In the genomic region with DNA sequence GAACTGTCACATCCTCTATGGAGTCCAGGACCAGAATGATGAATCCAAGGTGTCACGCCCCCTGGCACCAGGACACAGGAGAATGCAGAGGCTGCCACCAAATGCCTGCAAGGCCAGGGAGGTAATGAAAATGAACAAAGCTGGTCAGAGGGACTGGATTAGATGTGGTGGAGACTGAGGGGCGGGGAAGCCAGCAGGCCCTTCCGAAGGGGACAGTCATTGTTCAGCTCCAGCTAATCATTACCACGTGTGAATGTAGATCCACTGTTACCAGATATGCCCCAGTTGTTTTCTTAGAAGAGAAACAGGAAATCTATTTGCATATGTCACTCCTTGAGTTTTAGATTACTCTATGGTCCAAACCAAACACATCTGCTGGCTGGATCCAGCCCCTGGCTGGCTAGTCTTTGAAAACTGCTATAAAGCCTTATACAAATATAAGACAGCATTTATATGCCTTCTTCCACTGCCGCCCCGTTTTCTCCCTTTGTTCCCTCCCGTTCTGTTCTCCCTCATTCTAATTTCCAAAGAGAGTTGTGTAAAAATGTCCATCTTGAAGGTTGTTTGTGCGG, we compare ENCODE assay signal across 8 cellular contexts. TPM values are rescaled to one million over a fixed set of nuclear protein-coding genes. Genes with fewer than 3 reads are reported as not detected.
DNase-seq lines count a peak whose midpoint lies in the region; ATAC-seq and TF ChIP-seq lines count a peak whose summit lies in the region.

No MANE protein-coding gene starts in this region.

- peak overlapping the region in 1 of 2 donors; percentile 69 for H3K27ac Mint-ChIP-seq in stimulated activated naive CD8-positive, alpha-beta T cell treated with anti-CD3 and anti-CD28 coated beads, Interleukin-15, amount 100 ng/mL, for 72 hours

- no peaks in the 10 kb centered on the region for H3K9me3 Mint-ChIP-seq in stimulated activated naive CD8-positive, alpha-beta T cell treated with anti-CD3 and anti-CD28 coated beads, Interleukin-15, amount 100 ng/mL, for 72 hours

- TF ChIP-seq CTCF in BJ (IDR thresholded peaks at IDR 0.05; ENCODE audit: insufficient read depth, low read depth, low read length) (no peak), stomach (IDR thresholded peaks at IDR 0.05) (no peak)

- H3K36me3 ChIP-seq in BJ (ENCODE audit: control insufficient read depth, insufficient read depth, low read length) (no peaks in the 10 kb centered on the region), stomach (no peaks in the 10 kb centered on the region)

- H3K4me3 ChIP-seq in BJ (ENCODE audit: low read depth, low read length) (no peak overlapping the region), stomach (no peak overlapping the region)

- 43 to 51% (median 44%) methylated on average over 8 of the region's 8 CpGs for WGBS in stomach, 5 donors

- peak overlapping the region in 1 of 5 donors; percentile 13 for H3K27ac ChIP-seq in stomach

- ATAC-seq in GM19397 (IDR thresholded peaks at IDR 0.05; ENCODE audit: unreplicated experiment), result peak; percentile 79
- ATAC-seq in HG03571 (IDR thresholded peaks at IDR 0.05; ENCODE audit: unreplicated experiment), result peak; percentile 81
- ATAC-seq in stimulated activated naive CD8-positive, alpha-beta T cell treated with anti-CD3 and anti-CD28 coated beads, Interleukin-15, amount 100 ng/mL, for 72 hours, result no peak

- no peaks in the 10 kb centered on the region for H3K4me1 Mint-ChIP-seq in stimulated activated naive CD8-positive, alpha-beta T cell treated with anti-CD3 and anti-CD28 coated beads, Interleukin-15, amount 100 ng/mL, for 72 hours

- TF ChIP-seq EP300 in stomach (IDR thresholded peaks at IDR 0.05), result no peak

- H3K9me3 ChIP-seq in stomach, result no peaks in the 10 kb centered on the region

- no peak overlapping the region for H3K4me3 Mint-ChIP-seq in stimulated activated naive CD8-positive, alpha-beta T cell treated with anti-CD3 and anti-CD28 coated beads, Interleukin-15, amount 100 ng/mL, for 72 hours

- CTCF ChIA-PET in BJ (lab: Yijun Ruan, JAX), result interaction anchor here (0.5 to 0.7 kb wide), 2 partner anchors 44 to 303 kb away, joined by 3 read pairs; no protein-coding TSS in a partner anchor

- DNase-seq in BJ (ENCODE audit: low read depth) (peak; percentile 16), fibroblast of gingiva (ENCODE audit: low read depth) (peak; percentile 82), stomach (no peak)
- DNase-seq in NK-92 treated with Interleukin-12 subunit alpha and Interleukin-12 subunit beta, amount 100 ng/mL, for 24 hours (lab: John Stamatoyannopoulos, UW), result no peak
- DNase-seq in activated CD8-positive, alpha-beta memory T cell treated with anti-CD3 and anti-CD28 coated beads, Interleukin-2, amount 50 U/mL, for 4 hours, result no peak
- DNase-seq in stimulated activated naive CD8-positive, alpha-beta T cell treated with anti-CD3 and anti-CD28 coated beads, Interleukin-15, amount 100 ng/mL, for 72 hours, result no peak

- no peak for TF ChIP-seq POLR2A in stomach (IDR thresholded peaks at IDR 0.05)

- POLR2A ChIA-PET in BJ (lab: Charles Lee), result no interaction called here

- H3K4me1 ChIP-seq in stomach, result peaks cover 0 to 26% (median 7%) of the 10 kb centered on the region in 4 donors

- H3K27me3 ChIP-seq in BJ (ENCODE audit: control insufficient read depth, insufficient read depth, low read length), result no peaks in the 10 kb centered on the region
- H3K27me3 ChIP-seq in stomach, result no peaks in the 10 kb centered on the region

- H3K27me3 Mint-ChIP-seq in stimulated activated naive CD8-positive, alpha-beta T cell treated with anti-CD3 and anti-CD28 coated beads, Interleukin-15, amount 100 ng/mL, for 72 hours, result peaks cover 13% of the 10 kb centered on the region

- intact Hi-C loops in stomach (cut with DNase I; ENCODE audit: low total_unique reads), result no loop called here

RNA-seq across cellular contexts. Expression of gene CRYM, which starts 14.4 kb away (rescaled TPM):
- not detected in 2 replicates for polyA plus RNA-seq in BJ (2011; rRNA removed)
- polyA minus RNA-seq in BJ (2011; rRNA and poly(A)+ RNA removed), result not detected in 2 replicates
- total RNA-seq in stomach, result 1 to 10 TPM in 2 of 5 donors, not detected in 3; 3.3 to 3.6 TPM
- 1 to 10 TPM in 2 of 3 donors, under 1 TPM in 1; 0.75 to 4.0 (median 3.1) TPM for polyA plus RNA-seq in stomach

RNA-seq across cellular contexts. Expression of gene ANKS4B, which starts 30.2 kb away (rescaled TPM):
- not detected in 2 replicates for polyA plus RNA-seq in BJ (2011; rRNA removed)
- not detected in 2 replicates for polyA minus RNA-seq in BJ (2011; rRNA and poly(A)+ RNA removed)
- 1 to 10 TPM in 2 of 5 donors, not detected in 3; 2.8 to 9.0 TPM for total RNA-seq in stomach
- polyA plus RNA-seq in stomach, result under 1 TPM; 0.23 to 0.61 (median 0.31) TPM

RNA-seq across cellular contexts. Expression of gene ZP2, which starts 52.4 kb away (rescaled TPM):
- not detected in 2 replicates for polyA plus RNA-seq in BJ (2011; rRNA removed)
- polyA minus RNA-seq in BJ (2011; rRNA and poly(A)+ RNA removed), result not detected in 2 replicates
- total RNA-seq in stomach, result under 1 TPM in 1 of 5 donors, not detected in 4; 0.55 TPM
- under 1 TPM in 1 of 3 donors, not detected in 2; 0.05 TPM for polyA plus RNA-seq in stomach

Comparison
In these comparisons a context has a peak if more than half of its experiments do, and no peak if none do; other contexts are left out.
1. DNase-seq: peak in BJ (single experiment) and fibroblast of gingiva (single experiment); none in NK-92 treated with Interleukin-12 subunit alpha and Interleukin-12 subunit beta, amount 100 ng/mL, for 24 hours (single experiment), stomach (single experiment), activated CD8-positive, alpha-beta memory T cell treated with anti-CD3 and anti-CD28 coated beads, Interleukin-2, amount 50 U/mL, for 4 hours (single experiment) and stimulated activated naive CD8-positive, alpha-beta T cell treated with anti-CD3 and anti-CD28 coated beads, Interleukin-15, amount 100 ng/mL, for 72 hours (0 of 2).